8 cellular contexts compared by ENCODE assay signal in the genomic region with DNA sequence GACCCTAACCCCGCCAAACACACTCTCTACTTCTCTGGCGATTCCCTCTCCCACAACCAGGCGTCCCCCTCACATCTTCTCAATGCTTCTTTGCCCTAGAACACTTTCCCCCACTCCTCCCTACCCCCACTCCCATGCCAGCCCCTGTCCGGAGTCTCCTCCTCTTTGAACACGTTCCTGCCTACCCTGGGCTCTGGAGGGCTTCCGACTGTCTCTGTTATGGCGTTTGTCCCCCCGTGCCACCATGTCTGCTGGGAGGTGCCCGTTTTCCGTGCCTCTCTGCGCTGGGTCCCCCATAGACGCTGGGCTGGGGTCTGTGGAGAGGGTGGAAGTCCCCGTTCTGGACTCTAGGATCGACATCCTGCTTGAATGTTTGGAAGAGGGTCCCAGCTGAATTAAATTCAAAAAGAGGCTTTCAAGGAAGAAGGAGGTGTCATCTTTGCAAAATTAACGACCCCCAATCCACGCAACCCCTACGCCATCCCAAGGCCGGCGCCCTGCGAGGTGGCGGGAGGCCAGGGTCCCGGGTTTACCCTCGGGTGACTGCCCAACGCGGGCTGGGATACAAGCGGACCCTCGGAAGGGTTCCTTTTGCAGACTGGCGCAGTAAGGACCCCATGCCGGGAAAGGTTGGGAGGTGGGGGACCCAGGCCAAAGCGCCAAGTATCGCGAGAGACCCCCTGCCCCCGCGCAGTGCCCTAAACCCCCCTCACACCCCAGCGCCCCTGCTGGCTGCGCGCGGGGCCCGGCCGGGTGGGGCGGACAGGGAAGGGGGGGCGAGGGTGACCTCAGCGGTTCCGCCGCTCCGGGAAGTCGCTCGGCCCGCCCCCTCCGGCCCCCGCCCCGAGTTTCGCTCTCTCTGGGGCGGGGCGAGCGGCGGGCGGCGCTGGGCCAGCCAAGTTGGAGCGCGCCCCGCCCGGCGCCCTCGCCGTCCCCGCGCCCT. TPM values are rescaled to one million over a fixed set of nuclear protein-coding genes. Genes with fewer than 3 reads are reported as not detected.
A peak's percentile ranks its signal among the peaks of the same experiment; 100 is the strongest.
DNase-seq lines count a peak whose midpoint lies in the region; ATAC-seq and TF ChIP-seq lines count a peak whose summit lies in the region.

No MANE protein-coding gene starts in this region.

- H3K4me1 ChIP-seq in mucosa of descending colon (ENCODE audit: low read depth) = peaks cover 42% of the 10 kb centered on the region

- TF ChIP-seq CTCF in GM06990 (IDR thresholded peaks at IDR 0.05; ENCODE audit: insufficient read depth, low read length, poor library complexity, severe bottlenecking) (peak; percentile 25), HFF-Myc (IDR thresholded peaks at IDR 0.05; ENCODE audit: low read depth, low read length, missing control alignments) (no peak), epithelial cell of esophagus (IDR thresholded peaks at IDR 0.05; ENCODE audit: insufficient read depth, low read depth, low read length, missing control alignments) (peak; percentile 22), mucosa of descending colon (IDR thresholded peaks at IDR 0.05) (no peak)

- peaks cover 1% of the 10 kb centered on the region; the same call in 1 of the 2 replicates for H3K27me3 ChIP-seq in GM06990 (replicated peaks; ENCODE audit: control insufficient read depth, insufficient read depth, low read length)

- H3K36me3 ChIP-seq in GM06990 (ENCODE audit: control insufficient read depth, insufficient read depth, low read length) = no peaks in the 10 kb centered on the region
- H3K36me3 ChIP-seq in mucosa of descending colon (ENCODE audit: low read depth) = no peaks in the 10 kb centered on the region

- H3K4me3 ChIP-seq in GM06990 (replicated peaks; ENCODE audit: low read depth, low read length) (peak overlapping the region; percentile 51), HFF-Myc (replicated peaks; ENCODE audit: low read depth, low read length) (peak overlapping the region; percentile 38), epithelial cell of esophagus (ENCODE audit: low read length) (no peak overlapping the region), mucosa of descending colon (no peak overlapping the region)

- intact Hi-C loops in mucosa of descending colon (cut with DNase I, micrococcal nuclease) = no loop called here

- peak; percentile 82 for DNase-seq in GM06990 (ENCODE audit: extremely low read depth, insufficient read length)
- DNase-seq in HFF-Myc (ENCODE audit: extremely low read depth, low read depth) = no peak
- peak; percentile 41 for DNase-seq in NCI-H748 treated with DMSO at 0.1 percent for 48 hours (lab: John Stamatoyannopoulos, UW)
- DNase-seq in activated T-cell treated with anti-CD3 and anti-CD28 coated beads for 1 hour (ENCODE audit: low read depth) = peak; percentile 83
- DNase-seq in epithelial cell of esophagus (ENCODE audit: low read depth) = peak; percentile 82
- peak; percentile 92 to 93 (median 92) for DNase-seq in mucosa of descending colon
- peak; percentile 45 to 70 for DNase-seq in stimulated activated CD8-positive, alpha-beta memory T cell treated with anti-CD3 and anti-CD28 coated beads, Interleukin-4, amount 100 ng/mL, for 4 hours (ENCODE audit: low read depth in 2 of 2, low spot score in 1 of 2)
- DNase-seq in occipital lobe (lab: John Stamatoyannopoulos, UW) = no peak

- ATAC-seq in mucosa of descending colon = peak; percentile 73

- H3K9me3 ChIP-seq in mucosa of descending colon = no peaks in the 10 kb centered on the region

RNA-seq across cellular contexts. Expression of gene ZBTB42, which starts 1.0 kb away (rescaled TPM):
- total RNA-seq in mucosa of descending colon (10 to 100 TPM in 1 of 3 donors, 1 to 10 TPM in 2; 6.5 to 10.6 (median 7.8) TPM), occipital lobe (0.94 TPM)

RNA-seq across cellular contexts. Expression of gene AKT1, which starts 4.4 kb away (rescaled TPM):
- 100 to 1,000 TPM; 122 to 176 (median 128) TPM for total RNA-seq in mucosa of descending colon
- 102 TPM for total RNA-seq in occipital lobe

RNA-seq across cellular contexts. Expression of gene SIVA1, which starts 47.0 kb away (rescaled TPM):
- total RNA-seq in mucosa of descending colon (10 to 100 TPM; 38.7 to 82.4 (median 60.4) TPM), occipital lobe (21.2 TPM)

Comparison
In these comparisons a context has a peak if more than half of its experiments do, and no peak if none do; other contexts are left out.
1. DNase-seq: peak in GM06990 (single experiment), NCI-H748 treated with DMSO at 0.1 percent for 48 hours (single experiment), activated T-cell treated with anti-CD3 and anti-CD28 coated beads for 1 hour (single experiment), epithelial cell of esophagus (single experiment), mucosa of descending colon (3 of 3) and stimulated activated CD8-positive, alpha-beta memory T cell treated with anti-CD3 and anti-CD28 coated beads, Interleukin-4, amount 100 ng/mL, for 4 hours (2 of 2); none in HFF-Myc (single experiment) and occipital lobe (single experiment).
2. H3K4me3 ChIP-seq: peak in GM06990 (single experiment) and HFF-Myc (single experiment); none in epithelial cell of esophagus (single experiment) and mucosa of descending colon (single experiment).
3. CTCF ChIP-seq: peak in GM06990 (single experiment) and epithelial cell of esophagus (single experiment); none in HFF-Myc (single experiment) and mucosa of descending colon (single experiment).